Comparison of ENCODE assay signal across 17 cellular contexts in genomic region chr21:31030367-31031106, GRCh38. TPM values are rescaled to one million over a fixed set of nuclear protein-coding genes. Genes with fewer than 3 reads are reported as not detected.
A peak's percentile ranks its signal among the peaks of the same experiment; 100 is the strongest.
DNase-seq lines count a peak whose midpoint lies in the region; ATAC-seq lines count a peak whose summit lies in the region.
"Had no signal": no experiment of that assay in that cellular context is flagged by ENCODE, and none has a peak within 500 bp of the region (broad histone marks: within the 10 kb centered on the region; RNA-seq: fewer than 3 reads in every experiment).

No MANE protein-coding gene starts in this region.

- H3K27ac Mint-ChIP-seq in stimulated activated naive B cell treated with anti-CD40 and anti-IgM and Interleukin-4, amounts not matched to agents 10 μg/mL and 1 μg/mL and 100 μg/mL, for 72 hours, result no peak overlapping the region

- peaks cover 0 to 3% of the 10 kb centered on the region in 2 donors for H3K9me3 Mint-ChIP-seq in stimulated activated naive B cell treated with anti-CD40 and anti-IgM and Interleukin-4, amounts not matched to agents 10 μg/mL and 1 μg/mL and 100 μg/mL, for 72 hours

- ATAC-seq in GM21619 (IDR thresholded peaks at IDR 0.05; ENCODE audit: unreplicated experiment) (peak; percentile 89), HG03108 (IDR thresholded peaks at IDR 0.05; ENCODE audit: unreplicated experiment) (peak; percentile 94), HG02840 (IDR thresholded peaks at IDR 0.05; ENCODE audit: low FRiP score, unreplicated experiment) (no peak)
- ATAC-seq in stimulated activated naive B cell treated with anti-CD40 and anti-IgM and Interleukin-4, amounts not matched to agents 10 μg/mL and 1 μg/mL and 100 μg/mL, for 72 hours (replicated peaks), result peak; percentile 95 to 97
- ATAC-seq: right cardiac atrium had no signal

- H3K4me1 Mint-ChIP-seq in stimulated activated naive B cell treated with anti-CD40 and anti-IgM and Interleukin-4, amounts not matched to agents 10 μg/mL and 1 μg/mL and 100 μg/mL, for 72 hours, result peaks cover 6 to 15% of the 10 kb centered on the region in 2 donors

- H3K4me3 Mint-ChIP-seq in stimulated activated naive B cell treated with anti-CD40 and anti-IgM and Interleukin-4, amounts not matched to agents 10 μg/mL and 1 μg/mL and 100 μg/mL, for 72 hours, result no peak overlapping the region

- H3K27me3 Mint-ChIP-seq in stimulated activated naive B cell treated with anti-CD40 and anti-IgM and Interleukin-4, amounts not matched to agents 10 μg/mL and 1 μg/mL and 100 μg/mL, for 72 hours, result no peaks in the 10 kb centered on the region

- H3K36me3 Mint-ChIP-seq in stimulated activated naive B cell treated with anti-CD40 and anti-IgM and Interleukin-4, amounts not matched to agents 10 μg/mL and 1 μg/mL and 100 μg/mL, for 72 hours, result peaks cover 0 to 2% of the 10 kb centered on the region in 2 donors

- DNase-seq in NCI-H2227 treated with DMSO at 0.1 percent for 48 hours (lab: John Stamatoyannopoulos, UW), result peak; percentile 2
- no peak for DNase-seq in NCI-H2227 (lab: John Stamatoyannopoulos, UW; ENCODE audit: unreplicated experiment)
- DNase-seq in stimulated activated naive B cell treated with anti-CD40 and anti-IgM and Interleukin-4, amounts not matched to agents 10 μg/mL and 1 μg/mL and 100 μg/mL, for 72 hours, result no peak
- DNase-seq in SKM-1 (lab: John Stamatoyannopoulos, UW; ENCODE audit: unreplicated experiment), result no peak
- no peak for DNase-seq in dermis blood vessel endothelial cell
- DNase-seq: 8988T; activated CD8-positive, alpha-beta memory T cell treated with anti-CD3 and anti-CD28 coated beads, Interleukin-2, amount 50 U/mL, for 4 hours; adrenal gland; Kasumi-1; NCI-H226; right cardiac atrium; substantia nigra had no signal

RNA-seq across cellular contexts. Expression of gene KRTAP19-8, which starts 7.7 kb away (rescaled TPM):
- total RNA-seq in dermis blood vessel endothelial cell, result not detected in 2 replicates
- total RNA-seq: adrenal gland, dermis microvascular lymphatic vessel endothelial cell, fibroblast of villous mesenchyme, right cardiac atrium had no signal
